14 cellular contexts compared by ENCODE assay signal in the genomic region with DNA sequence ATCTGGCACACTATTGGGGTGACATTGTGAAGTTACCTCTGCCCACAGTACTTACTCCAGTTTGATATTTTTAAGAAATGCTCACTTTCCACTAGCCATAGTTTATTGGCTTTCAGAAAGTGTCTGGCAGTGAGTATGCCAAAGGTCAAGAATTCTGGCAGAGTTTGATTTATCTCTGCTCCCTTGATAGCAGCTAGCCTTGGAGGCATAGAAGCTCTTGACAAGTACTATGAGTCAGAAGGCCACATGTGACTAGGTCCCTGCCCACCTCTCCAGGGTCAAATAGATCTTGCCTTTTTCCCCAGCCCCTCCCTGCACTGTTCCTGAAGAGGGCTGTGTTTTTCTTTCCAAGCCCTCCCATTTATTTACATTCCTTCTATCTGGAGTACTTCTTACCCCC.
DNase-seq lines count a peak whose midpoint lies in the region; ATAC-seq and TF ChIP-seq lines count a peak whose summit lies in the region.
"Had no signal": no experiment of that assay in that cellular context is flagged by ENCODE, and none has a peak within 500 bp of the region (broad histone marks: within the 10 kb centered on the region; RNA-seq: fewer than 3 reads in every experiment).

No MANE protein-coding gene starts in this region.

- peak overlapping the region; percentile 81 for H3K27ac Mint-ChIP-seq in mesothelial cell of epicardium
- H3K27ac Mint-ChIP-seq: activated naive CD4-positive, alpha-beta T cell treated with anti-CD3 and anti-CD28 coated beads, Interleukin-2, amount 50 U/mL, for 72 hours; stimulated activated naive CD8-positive, alpha-beta T cell treated with anti-CD3 and anti-CD28 coated beads, Interleukin-15, Interleukin-2, amounts not matched to agents 100 ng/mL and 50 ng/mL, for 24 hours had no signal

- H3K4me1 Mint-ChIP-seq in mesothelial cell of epicardium, result peaks cover 44% of the 10 kb centered on the region

- no peaks in the 10 kb centered on the region for H3K27me3 Mint-ChIP-seq in mesothelial cell of epicardium (ENCODE audit: low read depth)

- no peaks in the 10 kb centered on the region for H3K27me3 ChIP-seq in tibial artery

- ATAC-seq in HG03342 (IDR thresholded peaks at IDR 0.05; ENCODE audit: unreplicated experiment) (no peak), GM21526 (IDR thresholded peaks at IDR 0.05; ENCODE audit: low FRiP score, unreplicated experiment) (no peak)
- ATAC-seq: activated naive CD4-positive, alpha-beta T cell treated with anti-CD3 and anti-CD28 coated beads, Interleukin-2, amount 50 U/mL, for 72 hours had no signal

- TF ChIP-seq CTCF in mesothelial cell of epicardium (IDR thresholded peaks at IDR 0.05; ENCODE audit: unreplicated experiment) (no peak), tibial artery (IDR thresholded peaks at IDR 0.05) (no peak)

- no peak overlapping the region for H3K4me3 ChIP-seq in tibial artery
- H3K4me3 ChIP-seq: SK-N-MC had no signal

- H3K9me3 ChIP-seq in tibial artery, result no peaks in the 10 kb centered on the region

- no peaks in the 10 kb centered on the region for H3K9me3 Mint-ChIP-seq in mesothelial cell of epicardium
- H3K9me3 Mint-ChIP-seq: activated naive CD4-positive, alpha-beta T cell treated with anti-CD3 and anti-CD28 coated beads, Interleukin-2, amount 50 U/mL, for 72 hours; nephron; stimulated activated naive CD8-positive, alpha-beta T cell treated with anti-CD3 and anti-CD28 coated beads, Interleukin-15, Interleukin-2, amounts not matched to agents 100 ng/mL and 50 ng/mL, for 24 hours had no signal

- H3K4me1 ChIP-seq in tibial artery, result peaks cover 0 to 6% (median 0%) of the 10 kb centered on the region in 4 donors

- no peak overlapping the region for H3K4me3 Mint-ChIP-seq in mesothelial cell of epicardium
- H3K4me3 Mint-ChIP-seq: nephron; stimulated activated naive CD8-positive, alpha-beta T cell treated with anti-CD3 and anti-CD28 coated beads, Interleukin-15, Interleukin-2, amounts not matched to agents 100 ng/mL and 50 ng/mL, for 24 hours had no signal

- H3K36me3 ChIP-seq in tibial artery, result no peaks in the 10 kb centered on the region

- DNase-seq in COLO829 (ENCODE audit: low spot score) (peak; percentile 54), M059J (ENCODE audit: low read depth) (peak; percentile 81), erythroblast (lab: John Stamatoyannopoulos, UW) (peak; percentile 53 to 61), mesothelial cell of epicardium (ENCODE audit: low spot score in 2 of 2, unreplicated experiment in 2 of 2) (no peak), tibial artery (no peak), NCI-H146 treated with DMSO at 0.1 percent for 48 hours (lab: John Stamatoyannopoulos, UW; ENCODE audit: unreplicated experiment) (no peak)
- DNase-seq: activated CD4-positive, alpha-beta T cell treated with anti-CD3 and anti-CD28 coated beads, Interleukin-2, amount 50 U/mL, for 48 hours; stimulated activated CD4-positive, alpha-beta T cell treated with anti-CD3 and anti-CD28 coated beads, Interleukin-2, amount 100 ng/mL, for 24 hours had no signal

- no peak for TF ChIP-seq POLR2A in erythroblast (IDR thresholded peaks at IDR 0.05; ENCODE audit: low read length)

- H3K27ac ChIP-seq in tibial artery, result no peak overlapping the region
- H3K27ac ChIP-seq: SK-N-MC had no signal

- intact Hi-C loops in tibial artery (cut with DNase I; ENCODE audit: low total_unique reads), result no loop called here

- no peaks in the 10 kb centered on the region for H3K36me3 Mint-ChIP-seq in mesothelial cell of epicardium
- H3K36me3 Mint-ChIP-seq: activated naive CD4-positive, alpha-beta T cell treated with anti-CD3 and anti-CD28 coated beads, Interleukin-2, amount 50 U/mL, for 72 hours had no signal

Comparison
In these comparisons a context has a peak if more than half of its experiments do, and no peak if none do; other contexts are left out.
1. DNase-seq: peak in COLO829 (single experiment), M059J (single experiment) and erythroblast (2 of 2); none in mesothelial cell of epicardium (0 of 2), tibial artery (0 of 2) and NCI-H146 treated with DMSO at 0.1 percent for 48 hours (single experiment).